ENCODE assay signal across 26 cellular contexts in genomic region chr3:148847351-148847750, GRCh38. TPM values are rescaled to one million over a fixed set of nuclear protein-coding genes. Genes with fewer than 3 reads are reported as not detected.
DNase-seq lines count a peak whose midpoint lies in the region; ATAC-seq and TF ChIP-seq lines count a peak whose summit lies in the region.
"Had no signal": no experiment of that assay in that cellular context is flagged by ENCODE, and none has a peak within 500 bp of the region (broad histone marks: within the 10 kb centered on the region; RNA-seq: fewer than 3 reads in every experiment).

No MANE protein-coding gene starts in this region.

- H3K4me1 ChIP-seq in esophagus squamous epithelium (no peaks in the 10 kb centered on the region), thyroid gland (no peaks in the 10 kb centered on the region)
- H3K4me1 ChIP-seq: lower lobe of right lung, tibial artery had no signal

- TF ChIP-seq POLR2A in esophagus squamous epithelium (IDR thresholded peaks at IDR 0.05) = no peak
- no peak for TF ChIP-seq POLR2A in thyroid gland (IDR thresholded peaks at IDR 0.05)

- 33 to 68% methylated on average over 1 of the region's 1 CpG for WGBS in esophagus squamous epithelium, 2 donors
- WGBS in thyroid gland, 2 donors = 75 to 85% methylated on average over 1 of the region's 1 CpG

- H3K9me3 ChIP-seq in esophagus squamous epithelium (no peaks in the 10 kb centered on the region), thyroid gland (no peaks in the 10 kb centered on the region)
- H3K9me3 ChIP-seq: lower lobe of right lung, mucosa of descending colon, tibial artery had no signal

- intact Hi-C loops in esophagus squamous epithelium (cut with DNase I) = no loop called here
- intact Hi-C loops in thyroid gland (cut with DNase I) = no loop called here

- no peaks in the 10 kb centered on the region for H3K36me3 ChIP-seq in esophagus squamous epithelium
- no peaks in the 10 kb centered on the region for H3K36me3 ChIP-seq in thyroid gland
- H3K36me3 ChIP-seq: lower lobe of right lung, tibial artery had no signal

- TF ChIP-seq CTCF in esophagus squamous epithelium (IDR thresholded peaks at IDR 0.05) (no peak), thyroid gland (IDR thresholded peaks at IDR 0.05) (no peak)

- no peak for ATAC-seq in GM19351 (IDR thresholded peaks at IDR 0.05; ENCODE audit: unreplicated experiment)
- ATAC-seq: lower lobe of right lung, mucosa of descending colon, T-cell had no signal

- no peaks in the 10 kb centered on the region for H3K27me3 ChIP-seq in esophagus squamous epithelium
- H3K27me3 ChIP-seq in thyroid gland = no peaks in the 10 kb centered on the region
- H3K27me3 ChIP-seq: tibial artery had no signal

- H3K4me3 ChIP-seq in esophagus squamous epithelium (no peak overlapping the region), thyroid gland (replicated peaks in 1 of 3) (no peak overlapping the region)
- H3K4me3 ChIP-seq: lower lobe of right lung, mucosa of descending colon, tibial artery had no signal

- H3K27ac ChIP-seq in esophagus squamous epithelium (no peak overlapping the region), thyroid gland (no peak overlapping the region)
- H3K27ac ChIP-seq: lower lobe of right lung, tibial artery had no signal

- peak; percentile 24 for DNase-seq in ELR (ENCODE audit: low read depth)
- peak; percentile 9 for DNase-seq in OCI-M1 (lab: John Stamatoyannopoulos, UW)
- peak; percentile 33 for DNase-seq in fibroblast of gingiva (ENCODE audit: low read depth)
- peak; percentile 43 for DNase-seq in renal cortical epithelial cell (ENCODE audit: low read depth)
- no peak for DNase-seq in retina
- DNase-seq in esophagus squamous epithelium (lab: John Stamatoyannopoulos, UW) = no peak
- DNase-seq in thyroid gland = no peak
- DNase-seq: activated CD4-positive, CD25-positive, alpha-beta regulatory T cell; activated naive CD4-positive, alpha-beta T cell treated with anti-CD3 and anti-CD28 coated beads for 36 hours; amniotic stem cell; caudate nucleus; CD4-positive, CD25-positive, alpha-beta regulatory T cell; lower lobe of right lung; mucosa of descending colon; NCI-H1092; NCI-H187; NCI-H2171 treated with DMSO at 0.1 percent for 48 hours; NCI-H524 treated with DMSO at 0.1 percent for 48 hours; NK-92 treated with Interleukin-12 subunit alpha and Interleukin-12 subunit beta, amount 100 ng/mL, for 24 hours; posterior cingulate gyrus; T-cell; tibial artery had no signal

RNA-seq across cellular contexts. Expression of gene CPA3, which starts 17.7 kb away (rescaled TPM):
- not detected in 2 replicates for total RNA-seq in renal cortical epithelial cell
- total RNA-seq in esophagus squamous epithelium = 10 to 100 TPM in 2 of 4 donors, 1 to 10 TPM in 1, under 1 TPM in 1; 0.19 to 66.8 (median 7.1) TPM
- total RNA-seq in thyroid gland = 1 to 10 TPM in 1 of 4 donors, under 1 TPM in 3; 0.38 to 4.6 (median 0.56) TPM
- total RNA-seq: activated naive CD4-positive, alpha-beta T cell treated with anti-CD3 and anti-CD28 coated beads for 36 hours; activated T-helper 1 cell treated with anti-CD3 and anti-CD28 coated beads, Interleukin-12 subunit alpha, Interleukin-12 subunit beta, Interleukin-2, Interleukin-4 antibody, amounts not matched to agents 30 ng/mL and 10 ng/mL and 1 ng/mL, durations not matched to agents 14 hours and 24 hours and 36 hours; kidney epithelial cell; neural crest cell had no signal

RNA-seq across cellular contexts. Expression of gene CPB1, which starts 19.7 kb away (rescaled TPM):
- total RNA-seq in renal cortical epithelial cell (not detected in 2 replicates), esophagus squamous epithelium (not detected), thyroid gland (1 to 10 TPM in 1 of 4 donors, not detected in 3; 1.1 TPM)
- total RNA-seq: activated naive CD4-positive, alpha-beta T cell treated with anti-CD3 and anti-CD28 coated beads for 36 hours; activated T-helper 1 cell treated with anti-CD3 and anti-CD28 coated beads, Interleukin-12 subunit alpha, Interleukin-12 subunit beta, Interleukin-2, Interleukin-4 antibody, amounts not matched to agents 30 ng/mL and 10 ng/mL and 1 ng/mL, durations not matched to agents 14 hours and 24 hours and 36 hours; CD4-positive, CD25-positive, alpha-beta regulatory T cell; kidney epithelial cell; neural crest cell had no signal

Comparison
In these comparisons a context has a peak if more than half of its experiments do, and no peak if none do; other contexts are left out.
1. DNase-seq: peak in ELR (single experiment), OCI-M1 (single experiment), fibroblast of gingiva (single experiment) and renal cortical epithelial cell (single experiment); none in retina (single experiment), esophagus squamous epithelium (single experiment) and thyroid gland (0 of 2).